3 cellular contexts compared by ENCODE assay signal in the genomic region with DNA sequence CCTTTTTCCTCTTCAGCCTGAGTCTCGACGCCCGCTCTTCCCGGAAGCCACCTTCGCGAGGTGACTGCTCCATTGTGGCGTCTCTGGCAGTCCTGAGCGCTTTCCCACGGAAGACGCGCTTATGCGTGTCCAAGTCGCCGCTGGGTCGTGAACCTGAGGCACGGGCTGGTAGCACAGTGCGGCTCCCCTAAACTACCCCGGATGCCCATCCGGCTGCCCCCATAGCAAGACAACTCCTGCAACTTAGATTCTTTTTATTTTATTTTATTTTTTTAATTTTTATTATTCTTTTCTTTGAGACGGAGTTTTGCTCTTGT.
TF ChIP-seq lines count a peak whose summit lies in the region.

No MANE protein-coding gene starts in this region.

TF ChIP-seq in A549, 52 proteins besides CTCF, POLR2A, EP300 and RAD21:
- TF ChIP-seq JUN (IDR thresholded peaks at IDR 0.05) (peak; percentile 7 to 48; a peak in 1 of 5 replicates), TFCP2L1 (CRISPR knock-in tag; IDR thresholded peaks at IDR 0.05) (0 out of 2 replicates have a peak, but pooled peaks have one; percentile 71), RFX5 (IDR thresholded peaks at IDR 0.05) (no peak), FOSL2 (IDR thresholded peaks at IDR 0.05) (no peak), FOSL2 (CRISPR knock-in tag; IDR thresholded peaks at IDR 0.05) (no peak), MAZ (IDR thresholded peaks at IDR 0.05; ENCODE audit: borderline replicate concordance, low read depth, low read length) (no peak), EHMT2 (IDR thresholded peaks at IDR 0.05; ENCODE audit: low read depth) (no peak), SMC3 (IDR thresholded peaks at IDR 0.05) (no peak), JUNB (IDR thresholded peaks at IDR 0.05) (no peak), FOXS1 (CRISPR knock-in tag; IDR thresholded peaks at IDR 0.05) (no peak), EHF (CRISPR knock-in tag; IDR thresholded peaks at IDR 0.05) (no peak)
- TF ChIP-seq, protein P1, sequence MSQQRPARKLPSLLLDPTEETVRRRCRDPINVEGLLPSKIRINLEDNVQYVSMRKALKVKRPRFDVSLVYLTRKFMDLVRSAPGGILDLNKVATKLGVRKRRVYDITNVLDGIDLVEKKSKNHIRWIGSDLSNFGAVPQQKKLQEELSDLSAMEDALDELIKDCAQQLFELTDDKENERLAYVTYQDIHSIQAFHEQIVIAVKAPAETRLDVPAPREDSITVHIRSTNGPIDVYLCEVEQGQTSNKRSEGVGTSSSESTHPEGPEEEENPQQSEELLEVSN (IDR thresholded peaks at IDR 0.05; ENCODE audit: borderline replicate concordance, low read depth) = peak; percentile 51; the same call in 1 of the 2 replicates

TF ChIP-seq in HEK293, 187 proteins besides CTCF, POLR2A, EP300 and RAD21:
- TF ChIP-seq ZNF398 (tag by site-specific recombination; IDR thresholded peaks at IDR 0.05) (no peak), MZF1 (tag by site-specific recombination; IDR thresholded peaks at IDR 0.05; ENCODE audit: borderline replicate concordance) (0 out of 2 replicates have a peak, but pooled peaks have one; percentile 22), ZNF777 (tag by site-specific recombination; IDR thresholded peaks at IDR 0.05; ENCODE audit: borderline replicate concordance) (peak; percentile 60; the same call in 1 of the 2 replicates)

TF ChIP-seq in GM12878, 131 proteins besides CTCF, POLR2A, EP300 and RAD21:
- TF ChIP-seq IRF4 (IDR thresholded peaks at IDR 0.05; ENCODE audit: low read depth, low read length) (no peak), HDGF (IDR thresholded peaks at IDR 0.05) (0 out of 2 replicates have a peak, but pooled peaks have one; percentile 4), SIN3A (IDR thresholded peaks at IDR 0.05; ENCODE audit: low read depth, low read length) (no peak), MEF2A (IDR thresholded peaks at IDR 0.05; ENCODE audit: insufficient read depth, low read depth, low read length) (no peak), SIX5 (IDR thresholded peaks at IDR 0.05; ENCODE audit: low read depth, low read length, severe bottlenecking) (no peak), MXI1 (IDR thresholded peaks at IDR 0.05; ENCODE audit: low read depth, low read length) (no peak), ASH2L (IDR thresholded peaks at IDR 0.05; ENCODE audit: borderline replicate concordance, low read depth) (no peak), HDAC2 (IDR thresholded peaks at IDR 0.05) (no peak), LARP7 (IDR thresholded peaks at IDR 0.05) (0 out of 2 replicates have a peak, but pooled peaks have one; percentile 0), IKZF2 (IDR thresholded peaks at IDR 0.05) (no peak)
